In genomic region chr12:130983328-130984017, GRCh38 we compare ENCODE assay signal across 21 cellular contexts. TPM values are rescaled to one million over a fixed set of nuclear protein-coding genes. Genes with fewer than 3 reads are reported as not detected.
DNase-seq lines count a peak whose midpoint lies in the region; ATAC-seq and TF ChIP-seq lines count a peak whose summit lies in the region.
"Had no signal": no experiment of that assay in that cellular context is flagged by ENCODE, and none has a peak within 500 bp of the region (broad histone marks: within the 10 kb centered on the region; RNA-seq: fewer than 3 reads in every experiment).

No MANE protein-coding gene starts in this region.

- H3K36me3 Mint-ChIP-seq in GM23338 (ENCODE audit: low read depth): no peaks in the 10 kb centered on the region
- H3K36me3 Mint-ChIP-seq in activated T-helper 17 cell treated with anti-CD3 and anti-CD28 coated beads, Interleukin-2, amount 50 U/mL, for 72 hours (ENCODE audit: low read depth): no peaks in the 10 kb centered on the region
- H3K36me3 Mint-ChIP-seq: activated naive CD8-positive, alpha-beta T cell treated with anti-CD3 and anti-CD28 coated beads, Interleukin-2, amount 10 ng/mL, durations not matched to agents 7 days and 5 days; CD4-positive, alpha-beta memory T cell had no signal

- TF ChIP-seq CTCF in heart right ventricle (IDR thresholded peaks at IDR 0.05) (no peak), GM23338 (conservative IDR thresholded peaks at IDR 0.05; ENCODE audit: low read depth in 2 of 2) (no peak)

- DNase-seq in COLO829 (ENCODE audit: low spot score) (peak; percentile 89), SK-MEL-5 (ENCODE audit: low read depth, low spot score) (peak; percentile 99), heart right ventricle (no peak), sciatic nerve (ENCODE audit: low spot score) (no peak), SKM-1 treated with dmso at 0.1 percent for 144 hours (lab: John Stamatoyannopoulos, UW; ENCODE audit: unreplicated experiment) (no peak), GM23338 (ENCODE audit: low spot score) (no peak)
- DNase-seq: activated naive CD8-positive, alpha-beta T cell treated with anti-CD3 and anti-CD28 coated beads, Interleukin-2, amount 10 ng/mL, durations not matched to agents 7 days and 5 days; activated T-cell treated with anti-CD3 and anti-CD28 coated beads, Interleukin-2, amount 50 U/mL, for 48 hours; brain microvascular endothelial cell; CD4-positive, alpha-beta memory T cell; cortex of kidney; DMS79; NCI-H1105; NCI-H524; SK-N-SH; spleen; T1000 had no signal

- no peaks in the 10 kb centered on the region for H3F3A ChIP-seq in GM23338 (replicated peaks; ENCODE audit: low read depth)

- ATAC-seq in heart right ventricle: peak in 5 of 8 donors; percentile 20 to 84 (median 73)
- ATAC-seq in sciatic nerve: peak; percentile 92
- ATAC-seq in esophagus mucosa: no peak
- no peak for ATAC-seq in GM23338
- no peak for ATAC-seq in activated T-helper 17 cell treated with anti-CD3 and anti-CD28 coated beads, Interleukin-2, amount 50 U/mL, for 72 hours (replicated peaks)
- ATAC-seq: activated CD4-positive, CD25-positive, alpha-beta regulatory T cell treated with anti-CD3 and anti-CD28 coated beads, Interleukin-2, amount 50 U/mL, for 24 hours had no signal

- H3K9me3 Mint-ChIP-seq in GM23338: no peaks in the 10 kb centered on the region
- H3K9me3 Mint-ChIP-seq in activated T-helper 17 cell treated with anti-CD3 and anti-CD28 coated beads, Interleukin-2, amount 50 U/mL, for 72 hours: no peaks in the 10 kb centered on the region
- H3K9me3 Mint-ChIP-seq: activated naive CD8-positive, alpha-beta T cell treated with anti-CD3 and anti-CD28 coated beads, Interleukin-2, amount 10 ng/mL, durations not matched to agents 7 days and 5 days had no signal

- no peaks in the 10 kb centered on the region for H3K79me2 ChIP-seq in GM23338 (replicated peaks; ENCODE audit: insufficient read depth)

- H3K27me3 Mint-ChIP-seq in GM23338 (ENCODE audit: insufficient read depth, low read depth, poor library complexity): peaks cover 5% of the 10 kb centered on the region
- H3K27me3 Mint-ChIP-seq in activated T-helper 17 cell treated with anti-CD3 and anti-CD28 coated beads, Interleukin-2, amount 50 U/mL, for 72 hours: peaks cover 41% of the 10 kb centered on the region

- no peak overlapping the region for H3K4me3 ChIP-seq in heart right ventricle
- no peak overlapping the region for H3K4me3 ChIP-seq in GM23338
- H3K4me3 ChIP-seq: prostate gland, spleen had no signal

- no peak overlapping the region for H3K4me3 Mint-ChIP-seq in GM23338
- no peak overlapping the region for H3K4me3 Mint-ChIP-seq in activated T-helper 17 cell treated with anti-CD3 and anti-CD28 coated beads, Interleukin-2, amount 50 U/mL, for 72 hours
- H3K4me3 Mint-ChIP-seq: activated naive CD8-positive, alpha-beta T cell treated with anti-CD3 and anti-CD28 coated beads, Interleukin-2, amount 10 ng/mL, durations not matched to agents 7 days and 5 days; CD4-positive, alpha-beta memory T cell had no signal

- intact Hi-C loops in heart right ventricle (cut with DNase I): no loop called here
- intact Hi-C loops in sciatic nerve (cut with DNase I): no loop called here

- no peak overlapping the region for H3K4me2 ChIP-seq in GM23338
- H3K4me2 ChIP-seq: SK-N-SH had no signal

- H3K9me2 ChIP-seq in GM23338 (ENCODE audit: insufficient read depth): no peaks in the 10 kb centered on the region
- H3K9me2 ChIP-seq: SK-N-SH had no signal

- peaks cover 6% of the 10 kb centered on the region; the same call in 2 of the 3 replicates for H3K4me1 Mint-ChIP-seq in GM23338
- no peaks in the 10 kb centered on the region for H3K4me1 Mint-ChIP-seq in activated T-helper 17 cell treated with anti-CD3 and anti-CD28 coated beads, Interleukin-2, amount 50 U/mL, for 72 hours
- H3K4me1 Mint-ChIP-seq: activated naive CD8-positive, alpha-beta T cell treated with anti-CD3 and anti-CD28 coated beads, Interleukin-2, amount 10 ng/mL, durations not matched to agents 7 days and 5 days had no signal

- no peak overlapping the region for H3K27ac Mint-ChIP-seq in GM23338
- H3K27ac Mint-ChIP-seq in activated T-helper 17 cell treated with anti-CD3 and anti-CD28 coated beads, Interleukin-2, amount 50 U/mL, for 72 hours: no peak overlapping the region
- H3K27ac Mint-ChIP-seq: activated naive CD8-positive, alpha-beta T cell treated with anti-CD3 and anti-CD28 coated beads, Interleukin-2, amount 10 ng/mL, durations not matched to agents 7 days and 5 days; CD4-positive, alpha-beta memory T cell had no signal

- H3K36me3 ChIP-seq in heart right ventricle: peaks cover 0 to 23% (median 0%) of the 10 kb centered on the region in 9 donors
- H3K36me3 ChIP-seq in GM23338 (ENCODE audit: insufficient read depth): no peaks in the 10 kb centered on the region
- H3K36me3 ChIP-seq: brain microvascular endothelial cell, prostate gland, spleen had no signal

- H3K9me3 ChIP-seq in heart right ventricle: no peaks in the 10 kb centered on the region
- H3K9me3 ChIP-seq: prostate gland, SK-N-SH, spleen had no signal

- H3K27ac ChIP-seq in heart right ventricle: peak overlapping the region in 7 of 10 donors; percentile 4 to 63 (median 35)
- no peak overlapping the region for H3K27ac ChIP-seq in GM23338 (ENCODE audit: low read depth)
- H3K27ac ChIP-seq: brain microvascular endothelial cell, prostate gland, spleen had no signal

- H3K4me1 ChIP-seq in heart right ventricle: peaks cover 0 to 41% (median 14%) of the 10 kb centered on the region in 9 donors
- no peaks in the 10 kb centered on the region for H3K4me1 ChIP-seq in GM23338 (ENCODE audit: insufficient read depth)
- H3K4me1 ChIP-seq: prostate gland had no signal

- WGBS in heart right ventricle, 2 donors: 38 to 45% methylated on average over 7 of the region's 7 CpGs

- in situ Hi-C loops in SK-MEL-5 (cut with HindIII; ENCODE audit: low pct_unique_long_range_greater_than_20kb, low sequenced_read_pairs): no loop called here

- no peak overlapping the region for H2AFZ ChIP-seq in GM23338

- no peaks in the 10 kb centered on the region for H4K20me1 ChIP-seq in GM23338 (replicated peaks; ENCODE audit: insufficient read depth)

- H3K27me3 ChIP-seq in heart right ventricle: no peaks in the 10 kb centered on the region
- H3K27me3 ChIP-seq in GM23338 (ENCODE audit: insufficient read depth): no peaks in the 10 kb centered on the region
- H3K27me3 ChIP-seq: brain microvascular endothelial cell had no signal

RNA-seq across cellular contexts. Expression of gene ADGRD1, which starts 29.8 kb away (rescaled TPM):
- 0.05 TPM in 1 of 2 replicates, not detected in the other for total RNA-seq in SK-MEL-5 (2014; rRNA removed; shearing (Covaris generic))
- 0.88 and 0.90 TPM in 2 replicates for polyA plus RNA-seq in SK-MEL-5 (2015; cell fraction: cytosol; rRNA removed)
- polyA plus RNA-seq in SK-MEL-5 (2015; cell fraction: nucleus; rRNA removed): 0.33 TPM in 1 of 2 replicates, not detected in the other
- 100 to 1,000 TPM in 2 of 10 donors, 10 to 100 TPM in 8; 29.7 to 157 (median 72.6) TPM for total RNA-seq in heart right ventricle
- 10 to 100 TPM; 16.8 to 35.0 TPM for polyA plus RNA-seq in heart right ventricle
- 224 TPM for total RNA-seq in sciatic nerve
- total RNA-seq in esophagus mucosa: 2.5 TPM
- total RNA-seq in GM23338 (2014; rRNA removed; shearing (Covaris generic)): 0.08 and 1.4 TPM in 2 replicates
- polyA plus RNA-seq in GM23338 (2016; fragmentation: Nextera tagmentation; extraction: Ambion mirVana): 0.75 TPM in 1 of 2 replicates, not detected in the other
- 1 to 10 TPM in 1 of 2 donors, not detected in 1; 2.7 TPM for total RNA-seq in activated T-helper 17 cell treated with anti-CD3 and anti-CD28 coated beads, Interleukin-2, amount 50 U/mL, for 72 hours
- total RNA-seq: activated naive CD8-positive, alpha-beta T cell treated with anti-CD3 and anti-CD28 coated beads, Interleukin-2, amount 10 ng/mL, durations not matched to agents 7 days and 5 days; CD4-positive, alpha-beta memory T cell had no signal
- polyA plus RNA-seq: CD4-positive, alpha-beta memory T cell; SK-N-SH had no signal

Comparison
In these comparisons a context has a peak if more than half of its experiments do, and no peak if none do; other contexts are left out.
1. DNase-seq: peak in COLO829 (single experiment) and SK-MEL-5 (single experiment); none in heart right ventricle (0 of 2), sciatic nerve (single experiment), SKM-1 treated with dmso at 0.1 percent for 144 hours (single experiment) and GM23338 (single experiment).
2. ATAC-seq: peak in heart right ventricle (5 of 8) and sciatic nerve (single experiment); none in esophagus mucosa (single experiment), GM23338 (single experiment) and activated T-helper 17 cell treated with anti-CD3 and anti-CD28 coated beads, Interleukin-2, amount 50 U/mL, for 72 hours (single experiment).